8 cellular contexts compared by ENCODE assay signal in genomic region chr2:161586517-161587167, GRCh38. TPM values are rescaled to one million over a fixed set of nuclear protein-coding genes. Genes with fewer than 3 reads are reported as not detected.
DNase-seq lines count a peak whose midpoint lies in the region; ATAC-seq and TF ChIP-seq lines count a peak whose summit lies in the region.

No MANE protein-coding gene starts in this region.

- no peaks in the 10 kb centered on the region for H3K4me1 ChIP-seq in mucosa of descending colon (ENCODE audit: low read depth)
- no peaks in the 10 kb centered on the region for H3K4me1 ChIP-seq in ascending aorta

- H3K27me3 ChIP-seq in H7 (ENCODE audit: control insufficient read depth, insufficient read depth, low read length) = no peaks in the 10 kb centered on the region
- H3K27me3 ChIP-seq in ascending aorta = no peaks in the 10 kb centered on the region

- intact Hi-C loops in mucosa of descending colon (cut with DNase I, micrococcal nuclease) = loop anchor here (1.0 to 10.0 kb wide), 4 partner anchors 358 to 538 kb away; no protein-coding TSS in a partner anchor
- intact Hi-C loops in activated CD4-positive, alpha-beta T cell treated with anti-CD3 and anti-CD28 coated beads, Interleukin-2, amount 10 ng/mL, durations not matched to agents 24 days and 14 days (cut with micrococcal nuclease) = loop anchor here (1.0 to 5.0 kb wide), 3 partner anchors 360 to 711 kb away; no protein-coding TSS in a partner anchor
- intact Hi-C loops in ascending aorta (cut with DNase I) = loop anchor here (5.0 kb wide), 1 partner anchor 536 kb away; no protein-coding TSS in a partner anchor

- TF ChIP-seq CTCF in cardiac fibroblast (IDR thresholded peaks at IDR 0.05; ENCODE audit: low read depth, low read length) (peak; percentile 53), mucosa of descending colon (IDR thresholded peaks at IDR 0.05) (peak; percentile 22), ascending aorta (IDR thresholded peaks at IDR 0.05) (peak in 1 of 3 experiments; percentile 50)

- H3K4me3 ChIP-seq in H7 (ENCODE audit: insufficient read depth, low read depth, low read length) (no peak overlapping the region), cardiac fibroblast (replicated peaks in 1 of 2; ENCODE audit: low read depth in 2 of 2, low read length in 2 of 2) (no peak overlapping the region), mucosa of descending colon (no peak overlapping the region), ascending aorta (no peak overlapping the region)

- no peak overlapping the region for H3K4me3 Mint-ChIP-seq in activated CD4-positive, alpha-beta T cell treated with anti-CD3 and anti-CD28 coated beads, Interleukin-2, amount 10 ng/mL, durations not matched to agents 24 days and 14 days

- no peak overlapping the region for H3K27ac Mint-ChIP-seq in activated CD4-positive, alpha-beta T cell treated with anti-CD3 and anti-CD28 coated beads, Interleukin-2, amount 10 ng/mL, durations not matched to agents 24 days and 14 days

- DNase-seq in ELR (ENCODE audit: low read depth) = peak; percentile 49
- peak; percentile 12 for DNase-seq in H7
- DNase-seq in NCI-H2227 (lab: John Stamatoyannopoulos, UW; ENCODE audit: unreplicated experiment) = peak; percentile 59
- DNase-seq in cardiac fibroblast (ENCODE audit: low read depth in 2 of 2) = peak; percentile 42 to 46
- DNase-seq in mucosa of descending colon = no peak
- DNase-seq in activated CD4-positive, alpha-beta T cell treated with anti-CD3 and anti-CD28 coated beads, Interleukin-2, amount 10 ng/mL, durations not matched to agents 24 days and 14 days = no peak
- no peak for DNase-seq in ascending aorta (ENCODE audit: low spot score in 2 of 2)
- no peak for DNase-seq in middle frontal gyrus (ENCODE audit: extremely low spot score, low spot score)

- no peak overlapping the region for H3K27ac ChIP-seq in ascending aorta

- H3K4me1 Mint-ChIP-seq in activated CD4-positive, alpha-beta T cell treated with anti-CD3 and anti-CD28 coated beads, Interleukin-2, amount 10 ng/mL, durations not matched to agents 24 days and 14 days = no peaks in the 10 kb centered on the region

- H3K9me3 Mint-ChIP-seq in activated CD4-positive, alpha-beta T cell treated with anti-CD3 and anti-CD28 coated beads, Interleukin-2, amount 10 ng/mL, durations not matched to agents 24 days and 14 days = no peaks in the 10 kb centered on the region

- ATAC-seq in mucosa of descending colon = no peak

- peaks cover 23% of the 10 kb centered on the region for H3K27me3 Mint-ChIP-seq in activated CD4-positive, alpha-beta T cell treated with anti-CD3 and anti-CD28 coated beads, Interleukin-2, amount 10 ng/mL, durations not matched to agents 24 days and 14 days

- no peaks in the 10 kb centered on the region for H3K36me3 ChIP-seq in H7 (replicated peaks; ENCODE audit: control insufficient read depth, insufficient read depth, low read length)
- H3K36me3 ChIP-seq in mucosa of descending colon (ENCODE audit: low read depth) = no peaks in the 10 kb centered on the region
- no peaks in the 10 kb centered on the region for H3K36me3 ChIP-seq in ascending aorta

- no peaks in the 10 kb centered on the region for H3K36me3 Mint-ChIP-seq in activated CD4-positive, alpha-beta T cell treated with anti-CD3 and anti-CD28 coated beads, Interleukin-2, amount 10 ng/mL, durations not matched to agents 24 days and 14 days (ENCODE audit: low read depth)

- H3K9me3 ChIP-seq in mucosa of descending colon = no peaks in the 10 kb centered on the region
- H3K9me3 ChIP-seq in ascending aorta = no peaks in the 10 kb centered on the region

RNA-seq across cellular contexts. Expression of gene SLC4A10, which starts 37.6 kb away (rescaled TPM):
- total RNA-seq in H7 (2014; rRNA removed; shearing (Covaris generic)) = 0.03 and 0.07 TPM in 2 replicates
- total RNA-seq in mucosa of descending colon (1 to 10 TPM; 3.8 to 6.3 (median 4.0) TPM), ascending aorta (not detected)
- 0.14 and 0.16 TPM in 2 replicates for total RNA-seq in activated CD4-positive, alpha-beta T cell treated with anti-CD3 and anti-CD28 coated beads, Interleukin-2, amount 10 ng/mL, durations not matched to agents 24 days and 14 days

Comparison
In these comparisons a context has a peak if more than half of its experiments do, and no peak if none do; other contexts are left out.
1. DNase-seq: peak in ELR (single experiment), H7 (single experiment), NCI-H2227 (single experiment) and cardiac fibroblast (2 of 2); none in mucosa of descending colon (0 of 3), activated CD4-positive, alpha-beta T cell treated with anti-CD3 and anti-CD28 coated beads, Interleukin-2, amount 10 ng/mL, durations not matched to agents 24 days and 14 days (single experiment), ascending aorta (0 of 2) and middle frontal gyrus (single experiment).